In the genomic region with DNA sequence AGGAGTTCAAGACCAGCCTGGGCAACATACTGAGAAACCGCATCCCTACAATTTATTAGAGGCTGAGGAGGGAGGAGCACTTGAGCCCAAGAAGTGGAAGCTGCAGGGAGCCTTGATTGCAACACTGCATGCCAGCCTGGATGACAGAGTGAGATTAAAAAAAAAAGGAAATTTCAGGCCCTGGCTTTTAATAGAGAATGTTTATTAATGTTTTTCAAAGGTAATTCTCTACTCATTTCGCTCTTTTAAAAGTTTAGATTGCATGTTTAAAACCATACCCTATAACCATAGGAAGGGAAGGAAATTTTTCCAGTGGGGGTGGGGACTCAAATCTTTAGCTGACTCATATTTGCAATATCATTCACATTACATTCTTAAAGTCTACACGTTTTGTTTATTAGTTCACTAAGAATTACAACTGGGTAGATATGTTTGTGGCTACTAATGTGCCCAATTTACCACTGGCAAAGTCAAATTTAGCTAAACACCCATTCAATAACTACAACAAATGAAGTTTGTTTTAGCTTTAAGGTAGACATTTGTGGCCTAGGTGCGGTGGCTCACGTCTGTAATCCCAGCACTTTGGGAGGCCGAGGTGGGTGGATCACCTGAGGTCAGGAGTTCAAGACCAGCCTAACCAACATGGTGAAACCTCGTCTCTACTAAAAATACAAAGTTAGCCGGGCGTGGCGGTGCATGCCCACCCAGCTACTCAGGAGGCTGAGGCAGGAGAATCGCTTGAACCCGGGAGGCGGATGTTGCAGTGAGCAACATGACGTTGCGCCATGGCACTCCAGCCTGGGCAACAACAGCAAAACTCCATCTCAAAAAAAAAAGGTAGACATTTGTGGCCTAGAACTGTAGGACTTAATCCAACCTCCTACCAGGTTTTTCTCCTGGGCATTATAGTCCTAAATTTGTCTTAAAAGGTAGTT, we compare ENCODE assay signal across 13 cellular contexts. TPM values are rescaled to one million over a fixed set of nuclear protein-coding genes. Genes with fewer than 3 reads are reported as not detected.
DNase-seq lines count a peak whose midpoint lies in the region; ATAC-seq, FAIRE-seq and TF ChIP-seq lines count a peak whose summit lies in the region.
"Had no signal": no experiment of that assay in that cellular context is flagged by ENCODE, and none has a peak within 500 bp of the region (broad histone marks: within the 10 kb centered on the region; RNA-seq: fewer than 3 reads in every experiment).

No MANE protein-coding gene starts in this region.

- H2BK12ac ChIP-seq in neuronal stem cell (ENCODE audit: low read length): no peak overlapping the region

- H2AK5ac ChIP-seq in neuronal stem cell (ENCODE audit: low read depth, low read length): no peak overlapping the region

- H3K9me3 ChIP-seq in breast epithelium (no peaks in the 10 kb centered on the region), Panc1 (ENCODE audit: control insufficient read depth, insufficient read depth, low read depth, low read length) (no peaks in the 10 kb centered on the region), endothelial cell of umbilical vein (replicated peaks; ENCODE audit: control insufficient read depth, insufficient read depth, low read length) (no peaks in the 10 kb centered on the region), neuronal stem cell (replicated peaks in 1 of 2; ENCODE audit: control insufficient read depth in 2 of 2, insufficient read depth in 1 of 2, low read depth in 1 of 2, low read length in 2 of 2) (peaks cover 0 to 4% of the 10 kb centered on the region in 2 donors)

- H3K23ac ChIP-seq in neuronal stem cell (ENCODE audit: low read depth, low read length, poor library complexity): no peak overlapping the region

- peaks cover 2% of the 10 kb centered on the region for H3K9me1 ChIP-seq in endothelial cell of umbilical vein (replicated peaks; ENCODE audit: control insufficient read depth, extremely low read depth, insufficient read depth, low read length)

- CTCF ChIA-PET in MCF 10A (lab: Yijun Ruan, JAX): interaction anchor here (0.6 to 1.0 kb wide), 4 partner anchors 26 to 84 kb away, joined by 3 to 5 read pairs (median 3); no protein-coding TSS in a partner anchor
- CTCF ChIA-PET in Panc1 (lab: Charles Lee): no interaction called here
- CTCF ChIA-PET in endothelial cell of umbilical vein (lab: Charles Lee): no interaction called here

- dilution Hi-C loops in endothelial cell of umbilical vein (cut with MboI; ENCODE audit: extremely low pct_ligation_motif_present, low sequenced_read_pairs): no loop called here

- H3K14ac ChIP-seq in neuronal stem cell (ENCODE audit: low read length): no peak overlapping the region

- in situ Hi-C loops in Panc1 (cut with HindIII; ENCODE audit: low pct_unique_long_range_greater_than_20kb, low sequenced_read_pairs): no loop called here

- H3K4me1 Mint-ChIP-seq in MCF 10A (ENCODE audit: insufficient read depth, unreplicated experiment): peaks cover 55% of the 10 kb centered on the region
- peaks cover 68% of the 10 kb centered on the region for H3K4me1 Mint-ChIP-seq in stimulated activated naive CD8-positive, alpha-beta T cell treated with anti-CD3 and anti-CD28 coated beads, Interleukin-15, amount 100 ng/mL, for 72 hours

- H3K27ac ChIP-seq in breast epithelium (no peak overlapping the region), Panc1 (ENCODE audit: low read length) (peak overlapping the region; percentile 72), endothelial cell of umbilical vein (ENCODE audit: insufficient read depth, low read depth, low read length) (no peak overlapping the region), neuronal stem cell (replicated peaks; ENCODE audit: low read length) (no peak overlapping the region)
- H3K27ac ChIP-seq: skin epidermis had no signal

- TF ChIP-seq CTCF in MCF 10A (IDR thresholded peaks at IDR 0.05; ENCODE audit: unreplicated experiment) (no peak), breast epithelium (IDR thresholded peaks at IDR 0.05) (no peak), Panc1 (IDR thresholded peaks at IDR 0.05) (no peak), endothelial cell of umbilical vein (IDR thresholded peaks at IDR 0.05; ENCODE audit: extremely low read depth in 1 of 2, insufficient read depth in 1 of 2, low read depth in 1 of 2, low read length in 2 of 2) (no peak)

- H3K27ac Mint-ChIP-seq in MCF 10A (ENCODE audit: low read depth, unreplicated experiment): peak overlapping the region; percentile 67
- H3K27ac Mint-ChIP-seq in stimulated activated naive CD8-positive, alpha-beta T cell treated with anti-CD3 and anti-CD28 coated beads, Interleukin-15, amount 100 ng/mL, for 72 hours: peak overlapping the region in 1 of 2 donors; percentile 65

- peak overlapping the region; percentile 17 for H3K4me3 Mint-ChIP-seq in MCF 10A (ENCODE audit: unreplicated experiment)
- peak overlapping the region; percentile 33 to 74 for H3K4me3 Mint-ChIP-seq in stimulated activated naive CD8-positive, alpha-beta T cell treated with anti-CD3 and anti-CD28 coated beads, Interleukin-15, amount 100 ng/mL, for 72 hours

- H3K27me3 ChIP-seq in breast epithelium: no peaks in the 10 kb centered on the region
- no peaks in the 10 kb centered on the region for H3K27me3 ChIP-seq in Panc1 (ENCODE audit: control insufficient read depth, insufficient read depth, low read length)
- no peaks in the 10 kb centered on the region for H3K27me3 ChIP-seq in endothelial cell of umbilical vein (ENCODE audit: control insufficient read depth in 2 of 2, insufficient read depth in 2 of 2, low read length in 2 of 2)
- H3K27me3 ChIP-seq in neuronal stem cell (ENCODE audit: control insufficient read depth in 3 of 3, insufficient read depth in 3 of 3, low read depth in 1 of 3, low read length in 3 of 3): no peaks in the 10 kb centered on the region

- no peak overlapping the region for H3K4me3 ChIP-seq in breast epithelium
- no peak overlapping the region for H3K4me3 ChIP-seq in Panc1 (ENCODE audit: low read depth in 2 of 2, low read length in 2 of 2)
- H3K4me3 ChIP-seq in endothelial cell of umbilical vein (replicated peaks in 1 of 3; ENCODE audit: insufficient read depth in 1 of 3, low read depth in 1 of 3, low read length in 3 of 3): no peak overlapping the region
- H3K4me3 ChIP-seq in neuronal stem cell (ENCODE audit: low read length in 2 of 2): no peak overlapping the region
- H3K4me3 ChIP-seq: skin epidermis had no signal

- no peak for ATAC-seq in Panc1
- ATAC-seq in stimulated activated naive CD8-positive, alpha-beta T cell treated with anti-CD3 and anti-CD28 coated beads, Interleukin-15, amount 100 ng/mL, for 72 hours: no peak
- no peak for ATAC-seq in HG03571 (IDR thresholded peaks at IDR 0.05; ENCODE audit: unreplicated experiment)

- peaks cover 3% of the 10 kb centered on the region for H3K79me1 ChIP-seq in neuronal stem cell (ENCODE audit: low read depth, low read length)

- H2BK120ac ChIP-seq in neuronal stem cell (ENCODE audit: low read depth, low read length): no peak overlapping the region

- H3K36me3 Mint-ChIP-seq in MCF 10A (ENCODE audit: insufficient read depth, unreplicated experiment): peaks cover 32% of the 10 kb centered on the region

- no CpG with 5 or more reads among the region's 15 CpGs for WGBS in neuronal stem cell (ENCODE audit: extremely low coverage in 2 of 2, insufficient read length in 2 of 2, insufficient replicate concordance in 1 of 2), 2 donors

- H2AFZ ChIP-seq in endothelial cell of umbilical vein (ENCODE audit: low read depth, low read length) (no peak overlapping the region), neuronal stem cell (ENCODE audit: low read length) (no peak overlapping the region)

- no peak overlapping the region for H3K4me2 ChIP-seq in endothelial cell of umbilical vein (ENCODE audit: insufficient read depth, low read length)
- H3K4me2 ChIP-seq in neuronal stem cell (ENCODE audit: insufficient read depth, low read length, poor library complexity, severe bottlenecking): no peak overlapping the region

- no peak for FAIRE-seq in endothelial cell of umbilical vein (lab: Jason Lieb, UNC)
- FAIRE-seq: colon had no signal

- no peak overlapping the region for H4K8ac ChIP-seq in neuronal stem cell (ENCODE audit: low read depth, low read length)

- H3K9ac ChIP-seq in endothelial cell of umbilical vein (replicated peaks; ENCODE audit: extremely low read depth, insufficient read depth, low read length) (no peak overlapping the region), neuronal stem cell (ENCODE audit: low read depth, low read length, poor library complexity) (no peak overlapping the region)

- H4K20me1 ChIP-seq in endothelial cell of umbilical vein (replicated peaks; ENCODE audit: control insufficient read depth, extremely low read depth, insufficient read depth, low read length): peaks cover 15% of the 10 kb centered on the region

- no peaks in the 10 kb centered on the region for H3K9me3 Mint-ChIP-seq in MCF 10A (ENCODE audit: unreplicated experiment)
- H3K9me3 Mint-ChIP-seq in stimulated activated naive CD8-positive, alpha-beta T cell treated with anti-CD3 and anti-CD28 coated beads, Interleukin-15, amount 100 ng/mL, for 72 hours: no peaks in the 10 kb centered on the region

- no peak overlapping the region for H2BK5ac ChIP-seq in neuronal stem cell (ENCODE audit: low read length)

- H3K79me2 ChIP-seq in endothelial cell of umbilical vein (ENCODE audit: control insufficient read depth, insufficient read depth, low read length): peaks cover 86% of the 10 kb centered on the region

- no peaks in the 10 kb centered on the region for H3K27me3 Mint-ChIP-seq in MCF 10A (ENCODE audit: insufficient read depth, unreplicated experiment)
- no peaks in the 10 kb centered on the region for H3K27me3 Mint-ChIP-seq in stimulated activated naive CD8-positive, alpha-beta T cell treated with anti-CD3 and anti-CD28 coated beads, Interleukin-15, amount 100 ng/mL, for 72 hours

- H3K4me1 ChIP-seq in breast epithelium: peaks cover 0 to 4% of the 10 kb centered on the region in 2 donors
- peaks cover 42% of the 10 kb centered on the region for H3K4me1 ChIP-seq in Panc1 (ENCODE audit: control insufficient read depth, insufficient read depth, low read length)
- peaks cover 2% of the 10 kb centered on the region for H3K4me1 ChIP-seq in endothelial cell of umbilical vein (ENCODE audit: control insufficient read depth, extremely low read depth, insufficient read depth, low read length)
- peaks cover 2 to 5% of the 10 kb centered on the region in 2 donors for H3K4me1 ChIP-seq in neuronal stem cell (ENCODE audit: control insufficient read depth in 2 of 2, insufficient read depth in 1 of 2, low read depth in 1 of 2, low read length in 2 of 2)

- no peak overlapping the region for H2BK15ac ChIP-seq in neuronal stem cell (ENCODE audit: low read length)

- no peak for TF ChIP-seq POLR2A in breast epithelium (IDR thresholded peaks at IDR 0.05)
- no peak for TF ChIP-seq POLR2A in endothelial cell of umbilical vein (IDR thresholded peaks at IDR 0.05; ENCODE audit: low read depth, low read length)

- H3K36me3 ChIP-seq in breast epithelium (no peaks in the 10 kb centered on the region), Panc1 (ENCODE audit: control insufficient read depth, insufficient read depth, low read length) (no peaks in the 10 kb centered on the region; the same call in 1 of the 2 replicates), endothelial cell of umbilical vein (ENCODE audit: control insufficient read depth in 2 of 2, extremely low read depth in 1 of 2, insufficient read depth in 2 of 2, low read length in 2 of 2) (peaks cover 0 to 2% of the 10 kb centered on the region in 2 experiments), neuronal stem cell (replicated peaks in 1 of 2; ENCODE audit: control insufficient read depth in 2 of 2, insufficient read depth in 2 of 2, low read length in 2 of 2) (peaks cover 5 to 29% of the 10 kb centered on the region in 2 donors)

- POLR2A ChIA-PET in MCF 10A (lab: Yijun Ruan, JAX): interaction anchor here (0.6 to 1.4 kb wide), 23 partner anchors 8 to 1624 kb away, joined by 3 to 14 read pairs (median 4); a partner anchor contains a TSS
- POLR2A ChIA-PET in Panc1 (lab: Charles Lee): no interaction called here
- POLR2A ChIA-PET in endothelial cell of umbilical vein (lab: Charles Lee): no interaction called here

- no peak overlapping the region for H3K4ac ChIP-seq in neuronal stem cell (ENCODE audit: low read length)

- intact Hi-C loops in MCF 10A (cut with micrococcal nuclease): no loop called here
- intact Hi-C loops in breast epithelium (cut with DNase I; ENCODE audit: low total_unique reads): no loop called here
- intact Hi-C loops in Panc1 (cut with micrococcal nuclease; ENCODE audit: unreplicated experiment): no loop called here
- intact Hi-C loops in endothelial cell of umbilical vein (cut with micrococcal nuclease): no loop called here

- BruUV-seq in MCF 10A (replicated peaks; lab: Mats Ljungman, UMichigan) (no TSS peak), Panc1 (replicated peaks; lab: Mats Ljungman, UMichigan) (no TSS peak), endothelial cell of umbilical vein (replicated peaks; lab: Mats Ljungman, UMichigan) (no TSS peak)

- H4K91ac ChIP-seq in neuronal stem cell (ENCODE audit: low read depth, low read length, poor library complexity): no peak overlapping the region

- no peak overlapping the region for H3K18ac ChIP-seq in neuronal stem cell (ENCODE audit: low read length)

- DNase-seq in MCF 10A (ENCODE audit: unreplicated experiment): peak; percentile 88
- no peak for DNase-seq in breast epithelium (ENCODE audit: low spot score in 2 of 2)
- no peak for DNase-seq in Panc1 (ENCODE audit: low read depth, low spot score)
- DNase-seq in endothelial cell of umbilical vein (ENCODE audit: low read depth, low spot score): peak; percentile 10
- DNase-seq in stimulated activated naive CD8-positive, alpha-beta T cell treated with anti-CD3 and anti-CD28 coated beads, Interleukin-15, amount 100 ng/mL, for 72 hours: no peak
- no peak for DNase-seq in stimulated activated CD8-positive, alpha-beta memory T cell treated with anti-CD3 and anti-CD28 coated beads, Interleukin-4, amount 100 ng/mL, for 48 hours
- DNase-seq in neuronal stem cell (ENCODE audit: low spot score): no peak
- DNase-seq: activated CD4-positive, CD25-positive, alpha-beta regulatory T cell treated with anti-CD3 and anti-CD28 coated beads, Interleukin-2, amount 50 U/mL, for 72 hours; NCI-H526 treated with DMSO at 0.1 percent for 48 hours had no signal

RNA-seq across cellular contexts. Expression of a gene that starts 5.0 kb away (rescaled TPM):
- total RNA-seq in MCF 10A (2022) (180 and 203 TPM in 2 replicates), breast epithelium (100 to 1,000 TPM in 1 of 3 donors, 10 to 100 TPM in 2; 37.6 to 122 (median 87.5) TPM), Panc1 (2021; ENCODE audit: unreplicated experiment) (83.6 TPM), endothelial cell of umbilical vein (65.5 and 69.8 TPM in 2 replicates)
- 29.3 TPM for polyA plus RNA-seq in Panc1 (2012; ENCODE audit: insufficient read length)
- 25.2 and 25.9 TPM in 2 replicates for polyA plus RNA-seq in endothelial cell of umbilical vein
- polyA plus RNA-seq in endothelial cell of umbilical vein (2011; cell fraction: cytosol; rRNA removed): 25.9 and 28.8 TPM in 2 replicates
- 85.8 and 87.1 TPM in 2 replicates for polyA plus RNA-seq in endothelial cell of umbilical vein (2011; cell fraction: nucleus; rRNA removed)
- 33.0 and 34.5 TPM in 2 replicates for polyA plus RNA-seq in endothelial cell of umbilical vein (2012)
- polyA minus RNA-seq in endothelial cell of umbilical vein: 107 and 108 TPM in 2 replicates
- polyA minus RNA-seq in endothelial cell of umbilical vein (2011; cell fraction: cytosol; rRNA and poly(A)+ RNA removed): 14.7 TPM
- 138 and 155 TPM in 2 replicates for polyA minus RNA-seq in endothelial cell of umbilical vein (2011; cell fraction: nucleus; rRNA and poly(A)+ RNA removed)
- polyA plus RNA-seq in neuronal stem cell (2013, experiment 1 of 2): 59.9 TPM
- polyA plus RNA-seq in neuronal stem cell (2013, experiment 2 of 2): 60.7 TPM

RNA-seq across cellular contexts. Expression of a gene that starts 7.5 kb away (rescaled TPM):
- total RNA-seq in MCF 10A (2022): 3.2 and 5.4 TPM in 2 replicates
- total RNA-seq in breast epithelium: 1 to 10 TPM in 1 of 3 donors, not detected in 2; 1.8 TPM
- total RNA-seq in Panc1 (2021; ENCODE audit: unreplicated experiment): 2.2 TPM
- polyA plus RNA-seq in Panc1 (2012; ENCODE audit: insufficient read length): 6.8 TPM
- total RNA-seq in endothelial cell of umbilical vein: 1.5 and 1.7 TPM in 2 replicates
- polyA plus RNA-seq in endothelial cell of umbilical vein: 2.4 and 2.9 TPM in 2 replicates
- 1.3 and 1.6 TPM in 2 replicates for polyA plus RNA-seq in endothelial cell of umbilical vein (2011; cell fraction: cytosol; rRNA removed)
- 0.85 and 1.2 TPM in 2 replicates for polyA plus RNA-seq in endothelial cell of umbilical vein (2011; cell fraction: nucleus; rRNA removed)
- polyA plus RNA-seq in endothelial cell of umbilical vein (2012): 2.0 and 4.7 TPM in 2 replicates
- polyA minus RNA-seq in endothelial cell of umbilical vein: 0.87 and 0.96 TPM in 2 replicates
- not detected for polyA minus RNA-seq in endothelial cell of umbilical vein (2011; cell fraction: cytosol; rRNA and poly(A)+ RNA removed)
- 1.2 and 2.5 TPM in 2 replicates for polyA minus RNA-seq in endothelial cell of umbilical vein (2011; cell fraction: nucleus; rRNA and poly(A)+ RNA removed)
- 27.6 TPM for polyA plus RNA-seq in neuronal stem cell (2013, experiment 1 of 2)
- polyA plus RNA-seq in neuronal stem cell (2013, experiment 2 of 2): 27.7 TPM
- total RNA-seq: subcutaneous adipose tissue had no signal

Comparison
In these comparisons a context has a peak if more than half of its experiments do, and no peak if none do; other contexts are left out.
1. DNase-seq: peak in MCF 10A (single experiment) and endothelial cell of umbilical vein (single experiment); none in breast epithelium (0 of 2), Panc1 (single experiment), stimulated activated naive CD8-positive, alpha-beta T cell treated with anti-CD3 and anti-CD28 coated beads, Interleukin-15, amount 100 ng/mL, for 72 hours (0 of 2), stimulated activated CD8-positive, alpha-beta memory T cell treated with anti-CD3 and anti-CD28 coated beads, Interleukin-4, amount 100 ng/mL, for 48 hours (single experiment) and neuronal stem cell (single experiment).